18 cellular contexts compared by ENCODE assay signal in the genomic region with DNA sequence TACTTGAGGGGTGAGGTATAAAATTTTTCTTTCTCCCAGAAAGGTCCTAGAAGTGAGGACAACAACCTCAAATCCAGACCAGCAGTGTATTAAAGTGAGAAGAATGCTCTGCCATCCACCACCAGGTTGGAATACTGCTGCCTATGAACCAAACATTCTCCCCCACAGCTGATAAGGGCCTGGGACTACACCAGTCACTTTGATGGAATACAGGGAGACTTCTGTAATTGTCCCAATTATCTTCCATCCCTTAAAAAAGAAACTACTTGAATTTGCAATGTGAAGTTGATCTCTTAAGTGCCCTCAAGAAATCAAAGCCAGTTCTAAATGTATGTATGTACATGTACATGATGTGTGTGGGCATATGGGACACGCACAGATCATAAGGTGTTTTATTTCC. TPM values are rescaled to one million over a fixed set of nuclear protein-coding genes. Genes with fewer than 3 reads are reported as not detected.
"Had no signal": no experiment of that assay in that cellular context is flagged by ENCODE, and none has a peak within 500 bp of the region (broad histone marks: within the 10 kb centered on the region; RNA-seq: fewer than 3 reads in every experiment).

No MANE protein-coding gene starts in this region.

- H3K27ac ChIP-seq: esophagus squamous epithelium, foreskin keratinocyte, neutrophil, right lobe of liver, stomach, thoracic aorta, WERI-Rb-1 had no signal

- ATAC-seq: activated CD8-positive, alpha-beta T cell treated with anti-CD3 and anti-CD28 coated beads for 36 hours; activated T-cell treated with anti-CD3 and anti-CD28 coated beads, Interleukin-2, amount 50 U/mL, for 4 hours; foreskin keratinocyte; natural killer cell; right lobe of liver had no signal

- H3K4me1 ChIP-seq: foreskin keratinocyte had no signal

- H3K4me3 ChIP-seq: esophagus squamous epithelium, right lobe of liver, stomach, thoracic aorta had no signal

- H3K36me3 ChIP-seq: esophagus squamous epithelium, neutrophil, right lobe of liver, stomach, thoracic aorta had no signal

- DNase-seq: activated CD4-positive, alpha-beta T cell treated with anti-CD3 and anti-CD28 coated beads for 48 hours; activated CD8-positive, alpha-beta T cell treated with anti-CD3 and anti-CD28 coated beads for 36 hours; activated effector memory CD4-positive, alpha-beta T cell treated with Interleukin-2 at 50 U/mL for 16 hours; activated naive CD4-positive, alpha-beta T cell treated with anti-CD3 and anti-CD28 coated beads, Interleukin-2, amount 50 U/mL, for 16 hours; activated T-cell treated with anti-CD3 and anti-CD28 coated beads, Interleukin-2, amount 50 U/mL, for 4 hours; cortex of kidney; effector CD4-positive, alpha-beta T cell; esophagus squamous epithelium; foreskin keratinocyte; natural killer cell; right lobe of liver; stomach; WERI-Rb-1 had no signal

- H3K9me3 ChIP-seq: neutrophil, right lobe of liver, thoracic aorta had no signal

RNA-seq across cellular contexts. Expression of a gene that starts 3.0 kb away (rescaled TPM):
- total RNA-seq: activated CD8-positive, alpha-beta T cell treated with anti-CD3 and anti-CD28 coated beads for 36 hours; endothelial cell of umbilical vein; esophagus squamous epithelium; foreskin keratinocyte; lung microvascular endothelial cell; natural killer cell; stomach; ureter had no signal
